ENCODE assay signal across 11 cellular contexts in genomic region chr10:101270763-101271162, GRCh38. TPM values are rescaled to one million over a fixed set of nuclear protein-coding genes. Genes with fewer than 3 reads are reported as not detected.
"Had no signal": no experiment of that assay in that cellular context is flagged by ENCODE, and none has a peak within 500 bp of the region (broad histone marks: within the 10 kb centered on the region; RNA-seq: fewer than 3 reads in every experiment).

No MANE protein-coding gene starts in this region.

- H3K36me3 ChIP-seq: HAP-1 had no signal

- H3K4me2 ChIP-seq: GM23338 had no signal

- H2AFZ ChIP-seq: GM23338 had no signal

- FAIRE-seq: HepG2 had no signal

- H3K9me3 ChIP-seq: HAP-1 had no signal

- H3K4me3 ChIP-seq: GM23338, HAP-1 had no signal

- DNase-seq: H7, HFFc6, KBM-7 had no signal

- H3K27ac ChIP-seq: HL-60 had no signal

- ATAC-seq: GM23338, HCT116, HepG2 had no signal

RNA-seq across cellular contexts. Expression of gene LBX1, which starts 41.5 kb away (rescaled TPM):
- total RNA-seq: GM23338, H4, H7, HepG2, HFFc6, HT1080 had no signal
- polyA plus RNA-seq: GM23338, HepG2, IgD-negative memory B cell had no signal
